Comparison of ENCODE assay signal across 23 cellular contexts in the genomic region with DNA sequence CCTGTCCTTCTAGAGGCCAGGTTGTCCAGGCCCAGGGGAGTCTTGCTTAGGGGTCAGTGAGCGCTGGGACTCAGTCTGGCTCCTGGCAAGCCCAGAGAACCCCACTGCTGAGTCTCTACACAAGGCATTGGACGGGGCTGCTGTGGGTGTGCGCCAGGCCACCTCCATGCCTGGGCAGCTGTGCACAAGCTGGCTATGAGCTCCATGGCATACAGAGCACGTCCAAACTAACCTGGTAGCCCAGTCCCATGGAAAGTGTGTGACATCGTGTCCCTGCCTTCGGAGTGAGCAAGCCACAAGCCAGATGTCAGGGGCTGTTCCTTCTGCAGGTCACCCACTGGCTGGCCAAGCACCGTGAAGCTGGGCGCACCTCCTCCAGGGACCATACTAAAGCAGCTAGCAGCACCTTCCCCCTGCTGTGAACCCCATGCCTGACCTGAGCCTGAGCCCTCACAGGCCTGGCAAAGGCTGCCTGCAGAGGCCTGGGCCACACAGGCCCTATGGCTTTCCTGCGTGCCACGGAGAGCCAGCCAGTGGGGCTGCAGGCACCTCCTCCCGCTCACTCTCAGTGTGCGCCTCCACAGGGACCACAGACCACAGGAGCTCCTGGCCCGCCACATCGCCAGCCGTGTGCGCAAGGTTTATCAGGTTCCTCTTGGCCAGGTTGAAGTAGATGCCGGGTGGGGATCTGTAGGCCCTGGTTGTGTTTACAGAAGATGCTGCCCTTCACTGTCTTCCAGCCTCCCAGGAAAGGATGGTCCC.
DNase-seq lines count a peak whose midpoint lies in the region; ATAC-seq, FAIRE-seq and TF ChIP-seq lines count a peak whose summit lies in the region.
"Had no signal": no experiment of that assay in that cellular context is flagged by ENCODE, and none has a peak within 500 bp of the region (broad histone marks: within the 10 kb centered on the region; RNA-seq: fewer than 3 reads in every experiment).

No MANE protein-coding gene starts in this region.

- no peak overlapping the region for H3K4me3 Mint-ChIP-seq in activated CD8-positive, alpha-beta T cell treated with anti-CD3 and anti-CD28 coated beads, Interleukin-2, amount 10 ng/mL, durations not matched to agents 7 days and 5 days
- H3K4me3 Mint-ChIP-seq in activated CD8-positive, alpha-beta T cell treated with anti-CD3 and anti-CD28 coated beads for 36 hours: no peak overlapping the region
- H3K4me3 Mint-ChIP-seq in H9: no peak overlapping the region
- H3K4me3 Mint-ChIP-seq: activated B cell treated with CpG ODN at 0.5 μM for 24 hours had no signal

- H4K5ac ChIP-seq in H9 (ENCODE audit: insufficient read length, low read depth, low read length): no peak overlapping the region

- H3K23ac ChIP-seq in H9 (ENCODE audit: insufficient read length, low read depth, low read length): no peak overlapping the region

- H2AFZ ChIP-seq in H9 (ENCODE audit: low read length) (no peak overlapping the region), SK-N-SH (ENCODE audit: low read depth) (no peak overlapping the region)

- WGBS in H9 (ENCODE audit: extremely low coverage, insufficient read length, low lambda C conversion rate): no CpG with 5 or more reads among the region's 17 CpGs
- 97% methylated on average over 17 of the region's 17 CpGs for WGBS in sigmoid colon, 2 donors
- 34% methylated on average over 6 of the region's 17 CpGs for WGBS in SK-N-SH (ENCODE audit: low lambda C conversion rate)

- TF ChIP-seq CTCF in activated CD8-positive, alpha-beta T cell treated with anti-CD3 and anti-CD28 coated beads for 36 hours (IDR thresholded peaks at IDR 0.05): no peak
- TF ChIP-seq CTCF in H9 (conservative IDR thresholded peaks at IDR 0.05) (no peak), kidney (IDR thresholded peaks at IDR 0.05; ENCODE audit: borderline replicate concordance, extremely low read depth, insufficient read depth) (no peak), sigmoid colon (IDR thresholded peaks at IDR 0.05) (no peak), SK-N-SH (IDR thresholded peaks at IDR 0.05) (no peak)

- H3K9me3 Mint-ChIP-seq in activated CD8-positive, alpha-beta T cell treated with anti-CD3 and anti-CD28 coated beads, Interleukin-2, amount 10 ng/mL, durations not matched to agents 7 days and 5 days (ENCODE audit: insufficient read depth): peaks cover 29% of the 10 kb centered on the region
- peaks cover 39% of the 10 kb centered on the region for H3K9me3 Mint-ChIP-seq in activated CD8-positive, alpha-beta T cell treated with anti-CD3 and anti-CD28 coated beads for 36 hours
- peaks cover 10 to 11% of the 10 kb centered on the region in 2 experiments for H3K9me3 Mint-ChIP-seq in H9

- no peaks in the 10 kb centered on the region for H3F3A ChIP-seq in SK-N-SH (replicated peaks; ENCODE audit: insufficient read depth)

- no peaks in the 10 kb centered on the region for H3K4me1 Mint-ChIP-seq in activated CD8-positive, alpha-beta T cell treated with anti-CD3 and anti-CD28 coated beads, Interleukin-2, amount 10 ng/mL, durations not matched to agents 7 days and 5 days (ENCODE audit: low read depth)
- no peaks in the 10 kb centered on the region for H3K4me1 Mint-ChIP-seq in activated CD8-positive, alpha-beta T cell treated with anti-CD3 and anti-CD28 coated beads for 36 hours (ENCODE audit: low read depth)
- peaks cover 0 to 5% of the 10 kb centered on the region in 2 experiments; a peak in 2 of 4 replicates for H3K4me1 Mint-ChIP-seq in H9
- H3K4me1 Mint-ChIP-seq: CD8-positive, alpha-beta memory T cell had no signal

- no peak overlapping the region for H2BK20ac ChIP-seq in H9 (ENCODE audit: low read depth, low read length, poor library complexity, severe bottlenecking)

- H4K91ac ChIP-seq in H9 (ENCODE audit: insufficient read length, low read depth, low read length): no peak overlapping the region

- no peak overlapping the region for H2BK120ac ChIP-seq in H9 (ENCODE audit: low read depth, low read length, poor library complexity, severe bottlenecking)

- peak; percentile 11 for DNase-seq in activated CD8-positive, alpha-beta T cell treated with anti-CD3 and anti-CD28 coated beads, Interleukin-2, amount 10 ng/mL, durations not matched to agents 7 days and 5 days
- no peak for DNase-seq in activated CD8-positive, alpha-beta T cell treated with anti-CD3 and anti-CD28 coated beads for 36 hours
- DNase-seq in H9 (peak; percentile 18), kidney (peak; percentile 44), sigmoid colon (peak; percentile 54), iPS-NIHi7 (ENCODE audit: extremely low spot score) (no peak), SK-N-SH (no peak), UCSD-AML1 (lab: John Stamatoyannopoulos, UW; ENCODE audit: unreplicated experiment) (no peak)
- DNase-seq: activated B cell treated with CpG ODN at 0.5 μM for 24 hours; CD8-positive, alpha-beta memory T cell; DMS153; left ventricle myocardium superior; NCI-H2081 treated with DMSO at 0.1 percent for 48 hours; NCI-H446; OCI-M1; SHP77; stimulated activated CD8-positive, alpha-beta memory T cell treated with anti-CD3 and anti-CD28 coated beads, Interleukin-4, amount 100 ng/mL, for 48 hours; T1000 had no signal

- POLR2A ChIA-PET in activated CD8-positive, alpha-beta T cell treated with anti-CD3 and anti-CD28 coated beads, Interleukin-2, amount 10 ng/mL, durations not matched to agents 7 days and 5 days (lab: Charles Lee): no interaction called here
- POLR2A ChIA-PET in activated CD8-positive, alpha-beta T cell treated with anti-CD3 and anti-CD28 coated beads for 36 hours (lab: Charles Lee): no interaction called here
- POLR2A ChIA-PET in SK-N-SH (lab: Yijun Ruan, JAX): no interaction called here

- TF ChIP-seq POLR2A in sigmoid colon (IDR thresholded peaks at IDR 0.05): no peak

- H3K36me3 Mint-ChIP-seq in activated CD8-positive, alpha-beta T cell treated with anti-CD3 and anti-CD28 coated beads, Interleukin-2, amount 10 ng/mL, durations not matched to agents 7 days and 5 days (ENCODE audit: low read depth): peaks cover 3% of the 10 kb centered on the region
- H3K36me3 Mint-ChIP-seq in activated CD8-positive, alpha-beta T cell treated with anti-CD3 and anti-CD28 coated beads for 36 hours (ENCODE audit: low read depth): peaks cover 39% of the 10 kb centered on the region
- H3K36me3 Mint-ChIP-seq in H9 (ENCODE audit: insufficient read depth in 1 of 3, low read depth in 3 of 3): peaks cover 5 to 15% (median 5%) of the 10 kb centered on the region in 3 experiments

- no peak for TF ChIP-seq EP300 in sigmoid colon (IDR thresholded peaks at IDR 0.05)
- TF ChIP-seq EP300 in SK-N-SH (IDR thresholded peaks at IDR 0.05; ENCODE audit: borderline replicate concordance in 1 of 2, low read depth in 1 of 2, low read length in 1 of 2): no peak

- H3K18ac ChIP-seq in H9 (ENCODE audit: insufficient read length, low read depth, low read length): no peak overlapping the region

- H3K4me3 ChIP-seq in kidney (ENCODE audit: low read length in 2 of 2): no peak overlapping the region
- H3K4me3 ChIP-seq in sigmoid colon: no peak overlapping the region
- no peak overlapping the region for H3K4me3 ChIP-seq in SK-N-SH (ENCODE audit: low read depth in 2 of 2, low read length in 1 of 2)
- H3K4me3 ChIP-seq: heart left ventricle, K562 had no signal

- no peaks in the 10 kb centered on the region for H3K9me2 ChIP-seq in SK-N-SH

- FAIRE-seq in kidney (lab: Jason Lieb, UNC): no peak
- FAIRE-seq: A204.1, G401.6, K562 had no signal

- H3K79me2 ChIP-seq in H9 (ENCODE audit: insufficient read depth, low read length) (no peaks in the 10 kb centered on the region), SK-N-SH (ENCODE audit: insufficient read depth) (no peaks in the 10 kb centered on the region)

- H3K27ac ChIP-seq in H9 (ENCODE audit: insufficient read length, low read depth, low read length) (no peak overlapping the region), kidney (ENCODE audit: low read depth in 2 of 2, low read length in 2 of 2) (no peak overlapping the region), sigmoid colon (no peak overlapping the region), SK-N-SH (ENCODE audit: low read depth in 2 of 2, low read length in 1 of 2) (no peak overlapping the region)
- H3K27ac ChIP-seq: epithelial cell of prostate, heart left ventricle had no signal

- H3K56ac ChIP-seq in H9 (ENCODE audit: insufficient read length, low read depth, low read length): no peak overlapping the region

- no peak overlapping the region for H2BK5ac ChIP-seq in H9 (ENCODE audit: insufficient read length, low read length)

- H2BK15ac ChIP-seq in H9 (ENCODE audit: low read depth, low read length): no peak overlapping the region

- H3K36me3 ChIP-seq in kidney (ENCODE audit: control insufficient read depth in 1 of 2, insufficient read depth in 2 of 2, low read length in 2 of 2): no peaks in the 10 kb centered on the region
- H3K36me3 ChIP-seq in sigmoid colon: no peaks in the 10 kb centered on the region
- H3K36me3 ChIP-seq in SK-N-SH (replicated peaks in 1 of 2; ENCODE audit: control insufficient read depth in 1 of 2, insufficient read depth in 2 of 2, low read length in 1 of 2): no peaks in the 10 kb centered on the region
- H3K36me3 ChIP-seq: heart left ventricle had no signal

- no peak overlapping the region for H2AK5ac ChIP-seq in H9 (ENCODE audit: insufficient read length, low read length)

- no peak overlapping the region for H3K9ac ChIP-seq in H9 (ENCODE audit: extremely low read depth, insufficient read length, low read length)
- H3K9ac ChIP-seq in kidney (ENCODE audit: low read length in 2 of 2): no peak overlapping the region
- H3K9ac ChIP-seq in SK-N-SH: no peak overlapping the region

- H3K4me2 ChIP-seq in H9 (ENCODE audit: insufficient read depth, insufficient read length, low read length) (no peak overlapping the region), SK-N-SH (no peak overlapping the region)

- H4K20me1 ChIP-seq in H9 (ENCODE audit: control insufficient read depth, insufficient read depth, insufficient read length): no peaks in the 10 kb centered on the region
- H4K20me1 ChIP-seq in SK-N-SH (ENCODE audit: insufficient read depth): no peaks in the 10 kb centered on the region

- H3K23me2 ChIP-seq in H9 (ENCODE audit: insufficient read length, low read depth, low read length, poor library complexity, severe bottlenecking): no peaks in the 10 kb centered on the region

- no peak for TF ChIP-seq RAD21 in SK-N-SH (IDR thresholded peaks at IDR 0.05; ENCODE audit: low read length)

- no peak overlapping the region for H3K4ac ChIP-seq in H9 (ENCODE audit: low read depth, low read length)

- H3T11ph ChIP-seq in H9 (ENCODE audit: low read length): no peak overlapping the region

- ATAC-seq in activated CD8-positive, alpha-beta T cell treated with anti-CD3 and anti-CD28 coated beads, Interleukin-2, amount 10 ng/mL, durations not matched to agents 7 days and 5 days: no peak
- no peak for ATAC-seq in activated CD8-positive, alpha-beta T cell treated with anti-CD3 and anti-CD28 coated beads for 36 hours
- ATAC-seq: K562, left ventricle myocardium superior had no signal

- no peaks in the 10 kb centered on the region for H3K79me1 ChIP-seq in H9 (ENCODE audit: insufficient read depth, low read depth, low read length, poor library complexity, severe bottlenecking)

- H3K9me3 ChIP-seq in H9 (ENCODE audit: control insufficient read depth, low read depth, low read length): peaks cover 2% of the 10 kb centered on the region
- peaks cover 9 to 17% of the 10 kb centered on the region in 2 donors for H3K9me3 ChIP-seq in kidney (ENCODE audit: control insufficient read depth in 1 of 2, low read length in 2 of 2)
- peaks cover under 1 to 21% (median 5%) of the 10 kb centered on the region in 4 donors for H3K9me3 ChIP-seq in sigmoid colon
- no peaks in the 10 kb centered on the region; the same call in none of the 2 replicates for H3K9me3 ChIP-seq in SK-N-SH

- no peak overlapping the region for H4K8ac ChIP-seq in H9 (replicated peaks; ENCODE audit: insufficient read length, low read depth, low read length)

- H3K27me3 Mint-ChIP-seq in activated CD8-positive, alpha-beta T cell treated with anti-CD3 and anti-CD28 coated beads, Interleukin-2, amount 10 ng/mL, durations not matched to agents 7 days and 5 days (ENCODE audit: low read depth): no peaks in the 10 kb centered on the region
- H3K27me3 Mint-ChIP-seq in activated CD8-positive, alpha-beta T cell treated with anti-CD3 and anti-CD28 coated beads for 36 hours: no peaks in the 10 kb centered on the region
- H3K27me3 Mint-ChIP-seq in H9 (ENCODE audit: low read depth): no peaks in the 10 kb centered on the region
- H3K27me3 Mint-ChIP-seq: activated B cell treated with CpG ODN at 0.5 μM for 24 hours had no signal

- no peak overlapping the region for H3K27ac Mint-ChIP-seq in activated CD8-positive, alpha-beta T cell treated with anti-CD3 and anti-CD28 coated beads, Interleukin-2, amount 10 ng/mL, durations not matched to agents 7 days and 5 days
- no peak overlapping the region for H3K27ac Mint-ChIP-seq in activated CD8-positive, alpha-beta T cell treated with anti-CD3 and anti-CD28 coated beads for 36 hours
- no peak overlapping the region for H3K27ac Mint-ChIP-seq in H9
- H3K27ac Mint-ChIP-seq: activated B cell treated with CpG ODN at 0.5 μM for 24 hours had no signal

- no peak overlapping the region for H3K14ac ChIP-seq in H9 (ENCODE audit: insufficient read depth, low read length)

- CTCF ChIA-PET in activated CD8-positive, alpha-beta T cell treated with anti-CD3 and anti-CD28 coated beads, Interleukin-2, amount 10 ng/mL, durations not matched to agents 7 days and 5 days (lab: Charles Lee): no interaction called here
- CTCF ChIA-PET in activated CD8-positive, alpha-beta T cell treated with anti-CD3 and anti-CD28 coated beads for 36 hours (lab: Charles Lee): no interaction called here
- CTCF ChIA-PET in SK-N-SH (lab: Yijun Ruan, JAX): no interaction called here

- H3K4me1 ChIP-seq in H9 (ENCODE audit: insufficient read depth, low read length): no peaks in the 10 kb centered on the region
- no peaks in the 10 kb centered on the region for H3K4me1 ChIP-seq in kidney (ENCODE audit: control insufficient read depth in 1 of 2, insufficient read depth in 1 of 2, low read depth in 1 of 2, low read length in 2 of 2)
- no peaks in the 10 kb centered on the region for H3K4me1 ChIP-seq in sigmoid colon
- H3K4me1 ChIP-seq in SK-N-SH (ENCODE audit: control insufficient read depth in 1 of 2, insufficient read depth in 2 of 2, low read depth in 1 of 2, low read length in 1 of 2): no peaks in the 10 kb centered on the region
- H3K4me1 ChIP-seq: heart left ventricle had no signal

- intact Hi-C loops in activated CD8-positive, alpha-beta T cell treated with anti-CD3 and anti-CD28 coated beads for 36 hours (cut with micrococcal nuclease): no loop called here
- intact Hi-C loops in kidney (cut with DNase I) (no loop called here), sigmoid colon (cut with DNase I) (no loop called here)

- no peak overlapping the region for H2BK12ac ChIP-seq in H9 (ENCODE audit: insufficient read length, low read depth, low read length)

- H3K27me3 ChIP-seq in H9 (ENCODE audit: insufficient read depth, low read length) (no peaks in the 10 kb centered on the region), sigmoid colon (no peaks in the 10 kb centered on the region), SK-N-SH (ENCODE audit: insufficient read depth) (no peaks in the 10 kb centered on the region)
- H3K27me3 ChIP-seq: heart left ventricle had no signal

Comparison
In these comparisons a context has a peak if more than half of its experiments do, and no peak if none do; other contexts are left out.
1. DNase-seq: peak in activated CD8-positive, alpha-beta T cell treated with anti-CD3 and anti-CD28 coated beads, Interleukin-2, amount 10 ng/mL, durations not matched to agents 7 days and 5 days (single experiment), H9 (single experiment), kidney (single experiment) and sigmoid colon (single experiment); none in activated CD8-positive, alpha-beta T cell treated with anti-CD3 and anti-CD28 coated beads for 36 hours (single experiment), iPS-NIHi7 (single experiment), SK-N-SH (single experiment) and UCSD-AML1 (single experiment).